In genomic region chr6:16760536-16761468, GRCh38 we compare ENCODE assay signal across 8 cellular contexts. TPM values are rescaled to one million over a fixed set of nuclear protein-coding genes. Genes with fewer than 3 reads are reported as not detected.
DNase-seq lines count a peak whose midpoint lies in the region; ATAC-seq and TF ChIP-seq lines count a peak whose summit lies in the region.

TSS of gene ATXN1 (minus strand) at chr6:16761460.

- TF ChIP-seq CTCF in AG04450 (IDR thresholded peaks at IDR 0.05; ENCODE audit: low read depth, low read length), result no peak
- TF ChIP-seq CTCF in epithelial cell of proximal tubule (conservative IDR thresholded peaks at IDR 0.05; ENCODE audit: low read depth, low read length), result no peak

- DNase-seq in AG04450 (ENCODE audit: low read depth, low spot score) (no peak), GM19238 (ENCODE audit: insufficient read length, low spot score) (peak; percentile 41), NCI-H1930 (lab: John Stamatoyannopoulos, UW) (peak; percentile 27 to 47), epithelial cell of proximal tubule (ENCODE audit: low read depth) (no peak)
- DNase-seq in activated CD8-positive, alpha-beta memory T cell treated with anti-CD3 and anti-CD28 coated beads, Interleukin-2, amount 50 U/mL, for 48 hours, result peak; percentile 75
- DNase-seq in stimulated activated naive CD8-positive, alpha-beta T cell treated with anti-CD3 and anti-CD28 coated beads, Interleukin-15, Interleukin-2, amounts not matched to agents 100 U/mL and 50 U/mL, for 24 hours, result peak; percentile 42

- H3K9me3 ChIP-seq in AG04450 (ENCODE audit: control insufficient read depth, insufficient read depth, low read length) (no peaks in the 10 kb centered on the region), mononuclear cell (ENCODE audit: low read depth, low read length) (no peaks in the 10 kb centered on the region)

- H3K27me3 ChIP-seq in AG04450 (ENCODE audit: control insufficient read depth, insufficient read depth, low read length) (no peaks in the 10 kb centered on the region), mononuclear cell (ENCODE audit: insufficient read depth, low read length) (no peaks in the 10 kb centered on the region)

- peaks cover 32% of the 10 kb centered on the region for H3K4me1 ChIP-seq in mononuclear cell (ENCODE audit: insufficient read depth, low read length)

- CTCF ChIA-PET in AG04450 (lab: Charles Lee), result interaction anchor here (0.6 to 5.2 kb wide), 13 partner anchors 11 to 474 kb away, joined by 3 to 98 read pairs (median 5); no protein-coding TSS in a partner anchor

- no peak for ATAC-seq in stimulated activated naive CD8-positive, alpha-beta T cell treated with anti-CD3 and anti-CD28 coated beads, Interleukin-15, Interleukin-2, amounts not matched to agents 100 U/mL and 50 U/mL, for 24 hours
- no peak for ATAC-seq in HG02885 (IDR thresholded peaks at IDR 0.05; ENCODE audit: poor library complexity, unreplicated experiment)

- peak within 1 kb of the TSS; percentile 88 for H3K4me3 ChIP-seq in AG04450 (ENCODE audit: low read depth, low read length)
- H3K4me3 ChIP-seq in epithelial cell of proximal tubule (ENCODE audit: low read depth, low read length), result peak within 1 kb of the TSS; percentile 62
- H3K4me3 ChIP-seq in mononuclear cell (ENCODE audit: low read length), result peak within 1 kb of the TSS; percentile 76

- H3K27ac ChIP-seq in AG04450 (ENCODE audit: low read depth, low read length), result peak within 1 kb of the TSS; percentile 75

- POLR2A ChIA-PET in AG04450 (lab: Yijun Ruan, JAX), result interaction anchor here (0.7 to 2.3 kb wide), 10 partner anchors 13 to 272 kb away, joined by 3 to 7 read pairs (median 4); no protein-coding TSS in a partner anchor

RNA-seq across cellular contexts. Expression of gene ATXN1, which starts in this region (rescaled TPM):
- polyA plus RNA-seq in AG04450 (2011; rRNA removed), result 11.8 and 12.6 TPM in 2 replicates
- 32.4 and 37.6 TPM in 2 replicates for polyA minus RNA-seq in AG04450 (2011; rRNA and poly(A)+ RNA removed)
- total RNA-seq in epithelial cell of proximal tubule (6.1 and 10.4 TPM in 2 replicates), mononuclear cell (83.4 TPM)

Comparison
In these comparisons a context has a peak if more than half of its experiments do, and no peak if none do; other contexts are left out.
1. DNase-seq: peak in GM19238 (single experiment), NCI-H1930 (2 of 2), activated CD8-positive, alpha-beta memory T cell treated with anti-CD3 and anti-CD28 coated beads, Interleukin-2, amount 50 U/mL, for 48 hours (single experiment) and stimulated activated naive CD8-positive, alpha-beta T cell treated with anti-CD3 and anti-CD28 coated beads, Interleukin-15, Interleukin-2, amounts not matched to agents 100 U/mL and 50 U/mL, for 24 hours (single experiment); none in AG04450 (single experiment) and epithelial cell of proximal tubule (single experiment).
2. Peak in every context shown above with its lines, with median percentiles within 50 percentile points of each other: H3K4me3 ChIP-seq.